In genomic region chr14:63046339-63047268, GRCh38 we compare ENCODE assay signal across 11 cellular contexts. TPM values are rescaled to one million over a fixed set of nuclear protein-coding genes. Genes with fewer than 3 reads are reported as not detected.
DNase-seq lines count a peak whose midpoint lies in the region; ATAC-seq and TF ChIP-seq lines count a peak whose summit lies in the region.
"Had no signal": no experiment of that assay in that cellular context is flagged by ENCODE, and none has a peak within 500 bp of the region (broad histone marks: within the 10 kb centered on the region; RNA-seq: fewer than 3 reads in every experiment).

No MANE protein-coding gene starts in this region.

- no peak overlapping the region for H3K9ac ChIP-seq in SK-N-MC (ENCODE audit: insufficient read length)
- H3K9ac ChIP-seq in smooth muscle cell (ENCODE audit: low read depth) = no peak overlapping the region

- no CpG with 5 or more reads among the region's 23 CpGs for WGBS in iPS DF 6.9 (ENCODE audit: insufficient coverage, insufficient read length)
- 11% methylated on average over 23 of the region's 23 CpGs for WGBS in smooth muscle cell (ENCODE audit: low lambda C conversion rate)
- 2 to 16% methylated on average over 13 to 23 of the region's 23 CpGs for WGBS in gastroesophageal sphincter (ENCODE audit: low coverage in 1 of 2), 2 donors

- no peaks in the 10 kb centered on the region for H3K79me2 ChIP-seq in smooth muscle cell (ENCODE audit: low read depth)

- TF ChIP-seq CTCF in smooth muscle cell (IDR thresholded peaks at IDR 0.05; ENCODE audit: borderline replicate concordance, insufficient read depth, poor library complexity, severe bottlenecking) = no peak
- no peak for TF ChIP-seq CTCF in gastroesophageal sphincter (IDR thresholded peaks at IDR 0.05)

- H3K9me3 ChIP-seq in SK-N-MC (ENCODE audit: low read depth, low read length) (no peaks in the 10 kb centered on the region), iPS DF 6.9 (ENCODE audit: control insufficient read depth, insufficient read depth, low read length) (no peaks in the 10 kb centered on the region), smooth muscle cell (replicated peaks; ENCODE audit: low read depth) (no peaks in the 10 kb centered on the region), gastroesophageal sphincter (no peaks in the 10 kb centered on the region)
- H3K9me3 ChIP-seq: thyroid gland had no signal

- no peak for TF ChIP-seq EP300 in gastroesophageal sphincter (IDR thresholded peaks at IDR 0.05)

- peak overlapping the region; percentile 76 for H3K4me3 ChIP-seq in SK-N-MC
- H3K4me3 ChIP-seq in iPS DF 6.9 (ENCODE audit: low read length) = peak overlapping the region; percentile 58; the same call in 1 of the 2 replicates
- peak overlapping the region; percentile 44 for H3K4me3 ChIP-seq in smooth muscle cell
- peak overlapping the region in 1 of 2 donors; percentile 47 for H3K4me3 ChIP-seq in gastroesophageal sphincter
- H3K4me3 ChIP-seq: thyroid gland had no signal

- no peaks in the 10 kb centered on the region for H4K20me1 ChIP-seq in smooth muscle cell (ENCODE audit: low read depth)

- DNase-seq in NCI-H345 (lab: John Stamatoyannopoulos, UW) (peak; percentile 48), NCI-H345 treated with DMSO at 0.1 percent for 48 hours (lab: John Stamatoyannopoulos, UW; ENCODE audit: unreplicated experiment) (no peak), SK-N-MC (ENCODE audit: low read depth, low spot score) (no peak), iPS DF 6.9 (ENCODE audit: low read depth, low spot score) (no peak), smooth muscle cell (lab: John Stamatoyannopoulos, UW; ENCODE audit: unreplicated experiment) (no peak)
- DNase-seq: activated CD4-positive, alpha-beta T cell treated with anti-CD3 and anti-CD28 coated beads, Interleukin-2, amount 10 ng/mL, durations not matched to agents 7 days and 5 days; T-cell had no signal

- H3K4me1 ChIP-seq in iPS DF 6.9 (ENCODE audit: control insufficient read depth, insufficient read depth, low read length) (peaks cover 1% of the 10 kb centered on the region; the same call in 1 of the 2 replicates), smooth muscle cell (ENCODE audit: low read depth) (peaks cover 9% of the 10 kb centered on the region), gastroesophageal sphincter (peaks cover 0 to 18% (median 11%) of the 10 kb centered on the region in 3 donors)

- no peak overlapping the region for H3K27ac ChIP-seq in SK-N-MC
- no peak overlapping the region for H3K27ac ChIP-seq in iPS DF 6.9 (ENCODE audit: low read length)
- H3K27ac ChIP-seq in smooth muscle cell (ENCODE audit: low read depth) = no peak overlapping the region
- H3K27ac ChIP-seq in gastroesophageal sphincter = no peak overlapping the region
- H3K27ac ChIP-seq: thyroid gland had no signal

- H3K36me3 ChIP-seq in SK-N-MC (ENCODE audit: insufficient read depth, low read length) (no peaks in the 10 kb centered on the region), iPS DF 6.9 (ENCODE audit: control insufficient read depth, insufficient read depth, low read length) (no peaks in the 10 kb centered on the region), smooth muscle cell (ENCODE audit: low read depth) (no peaks in the 10 kb centered on the region), gastroesophageal sphincter (no peaks in the 10 kb centered on the region)
- H3K36me3 ChIP-seq: thyroid gland had no signal

- no peak overlapping the region for H2AFZ ChIP-seq in smooth muscle cell (ENCODE audit: low read depth)

- TF ChIP-seq POLR2A in gastroesophageal sphincter (IDR thresholded peaks at IDR 0.05) = no peak

- ATAC-seq in HG02763 (IDR thresholded peaks at IDR 0.05; ENCODE audit: unreplicated experiment) (no peak), HG02852 (IDR thresholded peaks at IDR 0.05; ENCODE audit: unreplicated experiment) (no peak), gastroesophageal sphincter (no peak)
- ATAC-seq: T-cell had no signal

- peak overlapping the region; percentile 83 for H3K4me2 ChIP-seq in smooth muscle cell

- H3F3A ChIP-seq in smooth muscle cell (ENCODE audit: low read depth) = no peaks in the 10 kb centered on the region

- peaks cover 11% of the 10 kb centered on the region; the same call in 1 of the 2 replicates for H3K27me3 ChIP-seq in iPS DF 6.9 (ENCODE audit: control insufficient read depth, insufficient read depth, low read length)
- peaks cover 95% of the 10 kb centered on the region for H3K27me3 ChIP-seq in smooth muscle cell (ENCODE audit: low read depth)
- peaks cover 80% of the 10 kb centered on the region for H3K27me3 ChIP-seq in gastroesophageal sphincter

RNA-seq across cellular contexts. Expression of gene KCNH5, which starts 1.3 kb away (rescaled TPM):
- 0.54 and 1.2 TPM in 2 replicates for total RNA-seq in smooth muscle cell
- 0.01 and 0.03 TPM in 2 replicates for polyA plus RNA-seq in smooth muscle cell
- total RNA-seq in gastroesophageal sphincter = under 1 TPM; 0.04 to 0.27 (median 0.15) TPM
- total RNA-seq: activated CD4-positive, alpha-beta T cell treated with anti-CD3 and anti-CD28 coated beads, Interleukin-2, amount 10 ng/mL, durations not matched to agents 7 days and 5 days; T-cell; thyroid gland had no signal
